In genomic region chr16:84952335-84953050, GRCh38 we compare ENCODE assay signal across 1 cellular context.
TF ChIP-seq lines count a peak whose summit lies in the region.

No MANE protein-coding gene starts in this region.

TF ChIP-seq in K562, 482 proteins besides CTCF, POLR2A, EP300 and RAD21 (continued from another document):
- TF ChIP-seq ZBTB5 (IDR thresholded peaks at IDR 0.05) (no peak), KLF1 (tag; IDR thresholded peaks at IDR 0.05) (no peak; the same call in 1 of the 2 replicates), SAP30 (IDR thresholded peaks at IDR 0.05; ENCODE audit: borderline replicate concordance, insufficient read depth, low read depth, low read length, poor library complexity, severe bottlenecking) (peak; percentile 18), ZBTB2 (IDR thresholded peaks at IDR 0.05) (peak; percentile 56), MIER1 (IDR thresholded peaks at IDR 0.05; ENCODE audit: low read depth) (no peak; the same call in 1 of the 2 replicates), CREBBP (IDR thresholded peaks at IDR 0.05; ENCODE audit: low read depth, low read length) (no peak), SIRT6 (IDR thresholded peaks at IDR 0.05; ENCODE audit: low read depth, low read length) (no peak), GATAD2A (IDR thresholded peaks at IDR 0.05) (peak; percentile 83)
TF ChIP-seq in K562: peak in this region for 159.
